In genomic region chr14:59161571-59162175, GRCh38 we compare ENCODE assay signal across 8 cellular contexts. TPM values are rescaled to one million over a fixed set of nuclear protein-coding genes. Genes with fewer than 3 reads are reported as not detected.
DNase-seq lines count a peak whose midpoint lies in the region; ATAC-seq and TF ChIP-seq lines count a peak whose summit lies in the region.

No MANE protein-coding gene starts in this region.

- peak overlapping the region; percentile 55 for H3K27ac Mint-ChIP-seq in CD4-positive, alpha-beta T cell

- H3K27me3 ChIP-seq in CD4-positive, alpha-beta T cell (ENCODE audit: control insufficient read depth, insufficient read depth, low read length), result peaks cover 5% of the 10 kb centered on the region

- POLR2A ChIA-PET in CD4-positive, alpha-beta T cell (lab: Charles Lee), result interaction anchor here (1.4 kb wide), 1 partner anchor 27 kb away, joined by 4 read pairs; the partner anchor contains the start of gene DAAM1
- POLR2A ChIA-PET in RWPE1 (lab: Yijun Ruan, JAX; ENCODE audit: low non-redundant PET), result no interaction called here

- CTCF ChIA-PET in CD4-positive, alpha-beta T cell (lab: Charles Lee), result interaction anchor here (1.5 kb wide), 1 partner anchor 22 kb away, joined by 3 read pairs; no protein-coding TSS in a partner anchor
- CTCF ChIA-PET in RWPE1 (lab: Yijun Ruan, JAX), result no interaction called here

- H3K27me3 Mint-ChIP-seq in CD4-positive, alpha-beta T cell, result peaks cover 20% of the 10 kb centered on the region

- peak in 1 of 10 experiments; percentile 7 for DNase-seq in CD4-positive, alpha-beta T cell
- DNase-seq in HCEC 1CT (peak; percentile 89), RWPE1 (ENCODE audit: low spot score) (peak; percentile 19), head of caudate nucleus (peak in 30 of 42 donors; percentile 2 to 60 (median 20)), NCI-H187 (lab: John Stamatoyannopoulos, UW) (no peak)
- DNase-seq in stimulated activated CD8-positive, alpha-beta memory T cell treated with anti-CD3 and anti-CD28 coated beads, Interleukin-15, amount 100 ng/mL, for 48 hours (ENCODE audit: low read depth in 2 of 2), result peak; percentile 2 to 3

- no peak for TF ChIP-seq CTCF in CD4-positive, alpha-beta T cell (IDR thresholded peaks at IDR 0.05)
- no peak for TF ChIP-seq CTCF in RWPE1 (conservative IDR thresholded peaks at IDR 0.05; ENCODE audit: low read depth)

- H3K36me3 Mint-ChIP-seq in CD4-positive, alpha-beta T cell (ENCODE audit: low read depth), result no peaks in the 10 kb centered on the region

- peak; percentile 82 for ATAC-seq in CD4-positive, alpha-beta T cell (ENCODE audit: poor library complexity)
- ATAC-seq in HG03175 (IDR thresholded peaks at IDR 0.05; ENCODE audit: unreplicated experiment) (no peak), HG02884 (IDR thresholded peaks at IDR 0.05; ENCODE audit: unreplicated experiment) (no peak)

- H3K4me3 Mint-ChIP-seq in CD4-positive, alpha-beta T cell, result no peak overlapping the region

- H3K9me3 ChIP-seq in CD4-positive, alpha-beta T cell (ENCODE audit: control insufficient read depth, low read length), result no peaks in the 10 kb centered on the region

- peaks cover 13% of the 10 kb centered on the region for H3K4me1 Mint-ChIP-seq in CD4-positive, alpha-beta T cell (ENCODE audit: low read depth)

- intact Hi-C loops in CD4-positive, alpha-beta T cell (cut with DNase I, micrococcal nuclease), result no loop called here
- intact Hi-C loops in head of caudate nucleus (cut with DNase I), result no loop called here

- no peaks in the 10 kb centered on the region for H3K9me3 Mint-ChIP-seq in CD4-positive, alpha-beta T cell

- no peak overlapping the region for H3K27ac ChIP-seq in CD4-positive, alpha-beta T cell (ENCODE audit: low read depth, low read length)
- no peak overlapping the region for H3K27ac ChIP-seq in RWPE1

RNA-seq across cellular contexts. Expression of gene DAAM1, which starts 26.8 kb away (rescaled TPM):
- 1 to 10 TPM; 7.4 to 8.8 TPM for total RNA-seq in CD4-positive, alpha-beta T cell

Comparison
In these comparisons a context has a peak if more than half of its experiments do, and no peak if none do; other contexts are left out.
1. DNase-seq: peak in HCEC 1CT (single experiment), RWPE1 (single experiment), head of caudate nucleus (30 of 42) and stimulated activated CD8-positive, alpha-beta memory T cell treated with anti-CD3 and anti-CD28 coated beads, Interleukin-15, amount 100 ng/mL, for 48 hours (2 of 2); none in NCI-H187 (0 of 2).